Comparison of ENCODE assay signal across 8 cellular contexts in genomic region chr6:168084465-168085160, GRCh38. TPM values are rescaled to one million over a fixed set of nuclear protein-coding genes. Genes with fewer than 3 reads are reported as not detected.
"Had no signal": no experiment of that assay in that cellular context is flagged by ENCODE, and none has a peak within 500 bp of the region (broad histone marks: within the 10 kb centered on the region; RNA-seq: fewer than 3 reads in every experiment).

No MANE protein-coding gene starts in this region.

- H3K4me1 Mint-ChIP-seq: IgD-negative memory B cell had no signal

- H3K9me3 Mint-ChIP-seq: H9, IgD-negative memory B cell had no signal

- H3K4me3 Mint-ChIP-seq: H9, IgD-negative memory B cell had no signal

- H3K36me3 Mint-ChIP-seq: IgD-negative memory B cell had no signal

- DNase-seq: H9, HCEC 1CT, KBM-7 had no signal

- FAIRE-seq: H1, H54, HepG2 had no signal

- H3K27ac Mint-ChIP-seq: H9, IgD-negative memory B cell had no signal

- ATAC-seq: HepG2 had no signal

RNA-seq across cellular contexts. Expression of gene FRMD1, which starts 5.6 kb away (rescaled TPM):
- total RNA-seq: H1, H9, HepG2, HT-29 had no signal
- polyA plus RNA-seq: IgD-negative memory B cell had no signal
